Comparison of ENCODE assay signal across 1 cellular context in the genomic region with DNA sequence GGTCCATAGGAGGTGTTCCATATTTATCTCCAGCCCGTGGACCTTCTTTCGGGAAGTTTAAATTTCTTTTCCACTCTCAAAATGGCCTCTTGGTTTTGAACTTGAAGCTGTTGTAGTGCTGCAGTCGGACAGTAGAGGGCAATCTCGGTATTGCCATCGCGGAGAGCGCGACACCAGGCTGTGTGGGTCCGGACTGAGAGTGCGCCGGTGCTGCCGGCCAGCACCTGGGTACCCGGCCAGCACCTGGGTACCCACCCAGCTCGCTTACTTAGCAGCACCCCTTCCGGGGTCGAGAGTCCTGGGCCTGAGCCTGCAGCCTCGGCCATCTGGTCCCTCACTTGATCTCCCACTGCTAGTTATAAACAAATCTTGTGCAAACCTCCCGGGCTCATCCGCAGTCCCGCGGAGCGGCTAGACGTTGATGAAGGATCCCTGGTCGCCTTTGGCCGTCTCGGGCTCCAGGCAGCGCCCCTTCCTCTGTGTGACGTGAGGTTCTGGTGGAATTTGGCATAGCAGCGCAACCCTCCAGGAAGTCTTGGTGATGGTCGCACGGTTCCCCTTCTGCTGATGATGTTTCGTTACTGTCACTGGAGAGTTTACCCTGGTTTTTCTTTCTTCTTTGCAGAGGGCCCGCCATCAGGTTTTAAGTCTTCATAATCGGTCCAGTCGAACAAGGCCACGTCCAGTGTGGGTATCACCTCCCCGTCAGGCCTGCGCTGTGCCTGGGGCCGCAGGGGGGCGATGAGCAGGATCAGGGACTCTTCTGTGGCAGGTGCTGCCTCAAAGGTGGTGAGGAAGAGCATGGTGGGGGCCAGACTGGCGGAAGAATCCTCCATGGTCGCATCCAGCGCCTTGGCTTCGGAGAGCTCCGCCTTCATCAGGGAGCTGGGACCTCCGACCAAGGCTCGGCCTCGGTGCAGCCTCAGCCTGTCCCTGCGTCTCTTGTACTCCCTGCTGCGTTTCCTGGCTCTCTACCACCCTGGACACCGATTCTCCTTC.
TF ChIP-seq lines count a peak whose summit lies in the region.

No MANE protein-coding gene starts in this region.

TF ChIP-seq in liver, 16 proteins besides CTCF, POLR2A, EP300 and RAD21 (continued from another document):
- TF ChIP-seq, protein P1, sequence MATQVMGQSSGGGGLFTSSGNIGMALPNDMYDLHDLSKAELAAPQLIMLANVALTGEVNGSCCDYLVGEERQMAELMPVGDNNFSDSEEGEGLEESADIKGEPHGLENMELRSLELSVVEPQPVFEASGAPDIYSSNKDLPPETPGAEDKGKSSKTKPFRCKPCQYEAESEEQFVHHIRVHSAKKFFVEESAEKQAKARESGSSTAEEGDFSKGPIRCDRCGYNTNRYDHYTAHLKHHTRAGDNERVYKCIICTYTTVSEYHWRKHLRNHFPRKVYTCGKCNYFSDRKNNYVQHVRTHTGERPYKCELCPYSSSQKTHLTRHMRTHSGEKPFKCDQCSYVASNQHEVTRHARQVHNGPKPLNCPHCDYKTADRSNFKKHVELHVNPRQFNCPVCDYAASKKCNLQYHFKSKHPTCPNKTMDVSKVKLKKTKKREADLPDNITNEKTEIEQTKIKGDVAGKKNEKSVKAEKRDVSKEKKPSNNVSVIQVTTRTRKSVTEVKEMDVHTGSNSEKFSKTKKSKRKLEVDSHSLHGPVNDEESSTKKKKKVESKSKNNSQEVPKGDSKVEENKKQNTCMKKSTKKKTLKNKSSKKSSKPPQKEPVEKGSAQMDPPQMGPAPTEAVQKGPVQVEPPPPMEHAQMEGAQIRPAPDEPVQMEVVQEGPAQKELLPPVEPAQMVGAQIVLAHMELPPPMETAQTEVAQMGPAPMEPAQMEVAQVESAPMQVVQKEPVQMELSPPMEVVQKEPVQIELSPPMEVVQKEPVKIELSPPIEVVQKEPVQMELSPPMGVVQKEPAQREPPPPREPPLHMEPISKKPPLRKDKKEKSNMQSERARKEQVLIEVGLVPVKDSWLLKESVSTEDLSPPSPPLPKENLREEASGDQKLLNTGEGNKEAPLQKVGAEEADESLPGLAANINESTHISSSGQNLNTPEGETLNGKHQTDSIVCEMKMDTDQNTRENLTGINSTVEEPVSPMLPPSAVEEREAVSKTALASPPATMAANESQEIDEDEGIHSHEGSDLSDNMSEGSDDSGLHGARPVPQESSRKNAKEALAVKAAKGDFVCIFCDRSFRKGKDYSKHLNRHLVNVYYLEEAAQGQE (IDR thresholded peaks at IDR 0.05): no peak
- TF ChIP-seq, protein P2, sequence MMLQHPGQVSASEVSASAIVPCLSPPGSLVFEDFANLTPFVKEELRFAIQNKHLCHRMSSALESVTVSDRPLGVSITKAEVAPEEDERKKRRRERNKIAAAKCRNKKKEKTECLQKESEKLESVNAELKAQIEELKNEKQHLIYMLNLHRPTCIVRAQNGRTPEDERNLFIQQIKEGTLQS (IDR thresholded peaks at IDR 0.05): no peak
- TF ChIP-seq HNF4A (conservative IDR thresholded peaks at IDR 0.05): no peak
